ENCODE assay signal across 1 cellular context in genomic region chr11:67267188-67268035, GRCh38.
A peak's percentile ranks its signal among the peaks of the same experiment; 100 is the strongest.
TF ChIP-seq lines count a peak whose summit lies in the region.

No MANE protein-coding gene starts in this region.

TF ChIP-seq in HepG2, 621 proteins besides CTCF, POLR2A, EP300 and RAD21 (continued from another document and continues in another):
- TF ChIP-seq AKNA (CRISPR knock-in tag; IDR thresholded peaks at IDR 0.05; ENCODE audit: borderline replicate concordance) (no peak), MEIS1 (CRISPR knock-in tag; IDR thresholded peaks at IDR 0.05; ENCODE audit: borderline replicate concordance) (no peak), ZNF451 (CRISPR knock-in tag; IDR thresholded peaks at IDR 0.05) (peak; percentile 50; the same call in 1 of the 2 replicates), THRA (CRISPR knock-in tag; IDR thresholded peaks at IDR 0.05; ENCODE audit: borderline replicate concordance) (no peak), CC2D1A (CRISPR knock-in tag; IDR thresholded peaks at IDR 0.05) (no peak), CENPX (CRISPR knock-in tag; IDR thresholded peaks at IDR 0.05) (no peak), TFE3 (CRISPR knock-in tag; IDR thresholded peaks at IDR 0.05) (no peak), MXI1 (IDR thresholded peaks at IDR 0.05; ENCODE audit: borderline replicate concordance, low read depth, low read length) (no peak), E2F2 (CRISPR knock-in tag; IDR thresholded peaks at IDR 0.05; ENCODE audit: borderline replicate concordance) (no peak), MTA1 (CRISPR knock-in tag; IDR thresholded peaks at IDR 0.05; ENCODE audit: borderline replicate concordance) (no peak), SAFB2 (CRISPR knock-in tag; IDR thresholded peaks at IDR 0.05; ENCODE audit: borderline replicate concordance, low read depth) (0 out of 2 replicates have a peak, but pooled peaks have one; percentile 23), GMEB1 (CRISPR knock-in tag; IDR thresholded peaks at IDR 0.05; ENCODE audit: borderline replicate concordance) (peak; percentile 25; the same call in 1 of the 2 replicates), ZNF749 (CRISPR knock-in tag; IDR thresholded peaks at IDR 0.05; ENCODE audit: borderline replicate concordance) (no peak), U2AF2 (IDR thresholded peaks at IDR 0.05; ENCODE audit: low read depth, low read length) (no peak), MAZ (IDR thresholded peaks at IDR 0.05; ENCODE audit: borderline replicate concordance, low read depth, low read length) (no peak), MAZ (CRISPR knock-in tag; IDR thresholded peaks at IDR 0.05; ENCODE audit: low read depth) (no peak), SPEN (CRISPR knock-in tag; IDR thresholded peaks at IDR 0.05; ENCODE audit: low read depth) (0 out of 2 replicates have a peak, but pooled peaks have one; percentile 24), SRY (CRISPR knock-in tag; IDR thresholded peaks at IDR 0.05) (peak; percentile 39; the same call in 1 of the 2 replicates), MIER2 (CRISPR knock-in tag; IDR thresholded peaks at IDR 0.05) (no peak), ZMAT3 (CRISPR knock-in tag; conservative IDR thresholded peaks at IDR 0.05) (no peak), ZNF33B (CRISPR knock-in tag; IDR thresholded peaks at IDR 0.05) (0 out of 2 replicates have a peak, but pooled peaks have one; percentile 24), ATAD3A (CRISPR knock-in tag; IDR thresholded peaks at IDR 0.05) (no peak), ZFP1 (CRISPR knock-in tag; IDR thresholded peaks at IDR 0.05) (no peak), ZNF574 (CRISPR knock-in tag; IDR thresholded peaks at IDR 0.05) (peak; percentile 21; the same call in 1 of the 2 replicates), ZNF383 (CRISPR knock-in tag; IDR thresholded peaks at IDR 0.05; ENCODE audit: borderline replicate concordance) (no peak), ZFAT (CRISPR knock-in tag; conservative IDR thresholded peaks at IDR 0.05) (no peak), TFDP1 (CRISPR knock-in tag; IDR thresholded peaks at IDR 0.05; ENCODE audit: borderline replicate concordance) (no peak; the same call in 1 of the 2 replicates), ZNF547 (CRISPR knock-in tag; IDR thresholded peaks at IDR 0.05) (no peak; the same call in 1 of the 2 replicates), ZNF367 (CRISPR knock-in tag; IDR thresholded peaks at IDR 0.05; ENCODE audit: borderline replicate concordance) (no peak), ZNF773 (CRISPR knock-in tag; IDR thresholded peaks at IDR 0.05; ENCODE audit: borderline replicate concordance) (no peak), ESRRA (CRISPR knock-in tag; IDR thresholded peaks at IDR 0.05; ENCODE audit: low read depth) (0 out of 2 replicates have a peak, but pooled peaks have one; percentile 34), NR2F6 (IDR thresholded peaks at IDR 0.05) (no peak), NR2F6 (CRISPR knock-in tag; IDR thresholded peaks at IDR 0.05) (no peak), MTERF4 (CRISPR knock-in tag; IDR thresholded peaks at IDR 0.05) (no peak), SIX4 (CRISPR knock-in tag; IDR thresholded peaks at IDR 0.05) (no peak), ZNF256 (CRISPR knock-in tag; conservative IDR thresholded peaks at IDR 0.05) (no peak), ZNF800 (CRISPR knock-in tag; IDR thresholded peaks at IDR 0.05) (peak; percentile 17; the same call in 1 of the 2 replicates), TBX3 (IDR thresholded peaks at IDR 0.05; ENCODE audit: borderline replicate concordance) (peak; percentile 36; the same call in 1 of the 2 replicates), AGO2 (optimal IDR thresholded peaks at IDR 0.05; ENCODE audit: low read depth, low read length) (peak; percentile 70)
